In the genomic region with DNA sequence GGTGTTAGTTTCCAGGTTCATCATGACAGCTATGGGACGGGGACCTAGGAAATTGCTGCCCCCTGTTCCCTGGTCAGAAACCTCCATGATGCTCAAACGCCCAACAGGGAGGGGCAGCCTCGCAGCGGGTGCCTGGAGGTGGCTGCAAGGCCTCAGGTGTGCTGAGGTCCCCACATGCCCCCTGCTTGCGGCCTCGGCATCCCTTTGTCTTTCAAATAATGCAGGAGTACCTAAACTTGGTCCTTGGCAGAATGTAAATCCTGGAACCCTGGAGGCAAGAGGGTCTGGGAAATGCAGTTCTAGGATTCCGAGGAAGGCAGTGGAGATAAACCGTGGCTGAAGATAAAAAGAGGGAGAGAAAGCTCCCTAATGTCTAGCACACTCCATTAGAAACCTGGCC, we compare ENCODE assay signal across 1 cellular context.
TF ChIP-seq lines count a peak whose summit lies in the region.

No MANE protein-coding gene starts in this region.

TF ChIP-seq in HepG2, 621 proteins besides CTCF, POLR2A, EP300 and RAD21:
- TF ChIP-seq, protein P1, sequence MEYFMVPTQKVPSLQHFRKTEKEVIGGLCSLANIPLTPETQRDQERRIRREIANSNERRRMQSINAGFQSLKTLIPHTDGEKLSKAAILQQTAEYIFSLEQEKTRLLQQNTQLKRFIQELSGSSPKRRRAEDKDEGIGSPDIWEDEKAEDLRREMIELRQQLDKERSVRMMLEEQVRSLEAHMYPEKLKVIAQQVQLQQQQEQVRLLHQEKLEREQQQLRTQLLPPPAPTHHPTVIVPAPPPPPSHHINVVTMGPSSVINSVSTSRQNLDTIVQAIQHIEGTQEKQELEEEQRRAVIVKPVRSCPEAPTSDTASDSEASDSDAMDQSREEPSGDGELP (IDR thresholded peaks at IDR 0.05; ENCODE audit: borderline replicate concordance, low read depth): no peak
- TF ChIP-seq, protein P2, sequence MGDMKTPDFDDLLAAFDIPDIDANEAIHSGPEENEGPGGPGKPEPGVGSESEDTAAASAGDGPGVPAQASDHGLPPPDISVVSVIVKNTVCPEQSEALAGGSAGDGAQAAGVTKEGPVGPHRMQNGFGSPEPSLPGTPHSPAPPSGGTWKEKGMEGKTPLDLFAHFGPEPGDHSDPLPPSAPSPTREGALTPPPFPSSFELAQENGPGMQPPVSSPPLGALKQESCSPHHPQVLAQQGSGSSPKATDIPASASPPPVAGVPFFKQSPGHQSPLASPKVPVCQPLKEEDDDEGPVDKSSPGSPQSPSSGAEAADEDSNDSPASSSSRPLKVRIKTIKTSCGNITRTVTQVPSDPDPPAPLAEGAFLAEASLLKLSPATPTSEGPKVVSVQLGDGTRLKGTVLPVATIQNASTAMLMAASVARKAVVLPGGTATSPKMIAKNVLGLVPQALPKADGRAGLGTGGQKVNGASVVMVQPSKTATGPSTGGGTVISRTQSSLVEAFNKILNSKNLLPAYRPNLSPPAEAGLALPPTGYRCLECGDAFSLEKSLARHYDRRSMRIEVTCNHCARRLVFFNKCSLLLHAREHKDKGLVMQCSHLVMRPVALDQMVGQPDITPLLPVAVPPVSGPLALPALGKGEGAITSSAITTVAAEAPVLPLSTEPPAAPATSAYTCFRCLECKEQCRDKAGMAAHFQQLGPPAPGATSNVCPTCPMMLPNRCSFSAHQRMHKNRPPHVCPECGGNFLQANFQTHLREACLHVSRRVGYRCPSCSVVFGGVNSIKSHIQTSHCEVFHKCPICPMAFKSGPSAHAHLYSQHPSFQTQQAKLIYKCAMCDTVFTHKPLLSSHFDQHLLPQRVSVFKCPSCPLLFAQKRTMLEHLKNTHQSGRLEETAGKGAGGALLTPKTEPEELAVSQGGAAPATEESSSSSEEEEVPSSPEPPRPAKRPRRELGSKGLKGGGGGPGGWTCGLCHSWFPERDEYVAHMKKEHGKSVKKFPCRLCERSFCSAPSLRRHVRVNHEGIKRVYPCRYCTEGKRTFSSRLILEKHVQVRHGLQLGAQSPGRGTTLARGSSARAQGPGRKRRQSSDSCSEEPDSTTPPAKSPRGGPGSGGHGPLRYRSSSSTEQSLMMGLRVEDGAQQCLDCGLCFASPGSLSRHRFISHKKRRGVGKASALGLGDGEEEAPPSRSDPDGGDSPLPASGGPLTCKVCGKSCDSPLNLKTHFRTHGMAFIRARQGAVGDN (CRISPR knock-in tag; IDR thresholded peaks at IDR 0.05): 0 out of 2 replicates have a peak, but pooled peaks have one; percentile 10
